1 cellular context compared by ENCODE assay signal in genomic region chr5:10549123-10549514, GRCh38. TPM values are rescaled to one million over a fixed set of nuclear protein-coding genes. Genes with fewer than 3 reads are reported as not detected.
"Had no signal": no experiment of that assay in that cellular context is flagged by ENCODE, and none has a peak within 500 bp of the region (broad histone marks: within the 10 kb centered on the region; RNA-seq: fewer than 3 reads in every experiment).

No MANE protein-coding gene starts in this region.

RNA-seq across cellular contexts. Expression of gene ANKRD33B, which starts 14.8 kb away (rescaled TPM):
- total RNA-seq: HT-29 had no signal
